Comparison of ENCODE assay signal across 23 cellular contexts in genomic region chr6:48990746-48991145, GRCh38.
"Had no signal": no experiment of that assay in that cellular context is flagged by ENCODE, and none has a peak within 500 bp of the region (broad histone marks: within the 10 kb centered on the region; RNA-seq: fewer than 3 reads in every experiment).

No MANE protein-coding gene starts in this region.

- FAIRE-seq: TTC549 had no signal

- H3K36me3 Mint-ChIP-seq: activated naive CD8-positive, alpha-beta T cell treated with anti-CD3 and anti-CD28 coated beads for 36 hours; stimulated activated naive B cell treated with anti-CD40 and anti-IgM and Interleukin-4, amounts not matched to agents 10 μg/mL and 1 μg/mL and 100 μg/mL, for 72 hours had no signal

- H3K27me3 Mint-ChIP-seq: activated B cell treated with CpG ODN at 0.5 μM for 24 hours; activated CD4-positive, alpha-beta T cell treated with anti-CD3 and anti-CD28 coated beads, Interleukin-2, amount 10 ng/mL, durations not matched to agents 24 days and 14 days; activated naive CD8-positive, alpha-beta T cell treated with anti-CD3 and anti-CD28 coated beads for 36 hours; stimulated activated naive B cell treated with anti-CD40 and anti-IgM and Interleukin-4, amounts not matched to agents 10 μg/mL and 1 μg/mL and 100 μg/mL, for 72 hours had no signal

- H3K4me3 Mint-ChIP-seq: activated B cell treated with CpG ODN at 0.5 μM for 24 hours; activated CD4-positive, alpha-beta T cell treated with anti-CD3 and anti-CD28 coated beads, Interleukin-2, amount 10 ng/mL, durations not matched to agents 24 days and 14 days; activated naive CD8-positive, alpha-beta T cell treated with anti-CD3 and anti-CD28 coated beads for 36 hours; activated T-cell treated with anti-CD3 and anti-CD28 coated beads, Interleukin-2, amount 50 U/mL, for 72 hours; natural killer cell; stimulated activated naive B cell treated with anti-CD40 and anti-IgM and Interleukin-4, amounts not matched to agents 10 μg/mL and 1 μg/mL and 100 μg/mL, for 72 hours had no signal

- H3K9me3 ChIP-seq: body of pancreas, thyroid gland, vagina had no signal

- H3K27ac Mint-ChIP-seq: activated B cell treated with CpG ODN at 0.5 μM for 24 hours; activated CD4-positive, alpha-beta T cell treated with anti-CD3 and anti-CD28 coated beads, Interleukin-2, amount 10 ng/mL, durations not matched to agents 24 days and 14 days; activated naive CD8-positive, alpha-beta T cell treated with anti-CD3 and anti-CD28 coated beads for 36 hours; activated T-cell treated with anti-CD3 and anti-CD28 coated beads, Interleukin-2, amount 50 U/mL, for 72 hours; natural killer cell; stimulated activated naive B cell treated with anti-CD40 and anti-IgM and Interleukin-4, amounts not matched to agents 10 μg/mL and 1 μg/mL and 100 μg/mL, for 72 hours had no signal

- H3K27ac ChIP-seq: body of pancreas, right atrium auricular region, thyroid gland, vagina had no signal

- H3K36me3 ChIP-seq: right atrium auricular region, thyroid gland, vagina had no signal

- ATAC-seq: activated T-cell treated with anti-CD3 and anti-CD28 coated beads, Interleukin-2, amount 50 U/mL, for 72 hours; body of pancreas; left ventricle myocardium superior; natural killer cell; stimulated activated naive B cell treated with anti-CD40 and anti-IgM and Interleukin-4, amounts not matched to agents 10 μg/mL and 1 μg/mL and 100 μg/mL, for 72 hours had no signal

- H3K27me3 ChIP-seq: body of pancreas, right atrium auricular region, thyroid gland, vagina had no signal

- H3K4me3 ChIP-seq: body of pancreas, right atrium auricular region, thyroid gland, vagina had no signal

- H3K4me1 ChIP-seq: body of pancreas, right atrium auricular region, thyroid gland, vagina had no signal

- H3K4me1 Mint-ChIP-seq: activated B cell treated with CpG ODN at 0.5 μM for 24 hours; activated CD4-positive, alpha-beta T cell treated with anti-CD3 and anti-CD28 coated beads, Interleukin-2, amount 10 ng/mL, durations not matched to agents 24 days and 14 days; activated naive CD8-positive, alpha-beta T cell treated with anti-CD3 and anti-CD28 coated beads for 36 hours; natural killer cell; stimulated activated naive B cell treated with anti-CD40 and anti-IgM and Interleukin-4, amounts not matched to agents 10 μg/mL and 1 μg/mL and 100 μg/mL, for 72 hours had no signal

- DNase-seq: activated B cell treated with CpG ODN at 0.5 μM for 24 hours; activated CD4-positive, alpha-beta T cell treated with anti-CD3 and anti-CD28 coated beads, Interleukin-2, amount 10 ng/mL, durations not matched to agents 24 days and 14 days; activated CD8-positive, alpha-beta memory T cell treated with anti-CD3 and anti-CD28 coated beads, Interleukin-2, amount 50 U/mL, for 48 hours; activated gamma-delta T cell; activated naive CD8-positive, alpha-beta T cell treated with anti-CD3 and anti-CD28 coated beads for 36 hours; activated T-cell treated with anti-CD3 and anti-CD28 coated beads, Interleukin-2, amount 50 U/mL, for 72 hours; amygdala; body of pancreas; central memory CD4-positive, alpha-beta T cell; effector CD8-positive, alpha-beta T cell; foreskin fibroblast; hypothalamus; left ventricle myocardium superior; mesenchymal stem cell; natural killer cell; nucleus accumbens; stimulated activated CD4-positive, alpha-beta T cell treated with anti-CD3 and anti-CD28 coated beads, Interleukin-15, amount 100 ng/mL, for 24 hours; stimulated activated CD4-positive, alpha-beta T cell treated with anti-CD3 and anti-CD28 coated beads, Interleukin-4, amount 100 ng/mL, for 1 hour; stimulated activated naive B cell treated with anti-CD40 and anti-IgM and Interleukin-4, amounts not matched to agents 10 μg/mL and 1 μg/mL and 100 μg/mL, for 72 hours; thyroid gland had no signal
